ENCODE assay signal across 26 cellular contexts in genomic region chr11:12408156-12408770, GRCh38. TPM values are rescaled to one million over a fixed set of nuclear protein-coding genes. Genes with fewer than 3 reads are reported as not detected.
DNase-seq lines count a peak whose midpoint lies in the region; ATAC-seq and TF ChIP-seq lines count a peak whose summit lies in the region.
"Had no signal": no experiment of that assay in that cellular context is flagged by ENCODE, and none has a peak within 500 bp of the region (broad histone marks: within the 10 kb centered on the region; RNA-seq: fewer than 3 reads in every experiment).

No MANE protein-coding gene starts in this region.

- peaks cover 34% of the 10 kb centered on the region for H4K20me1 ChIP-seq in IMR-90 (ENCODE audit: insufficient read depth, low read length)

- H2AK5ac ChIP-seq in IMR-90 (ENCODE audit: low read depth, low read length) (peak overlapping the region; percentile 68; the same call in 1 of the 2 replicates), neuronal stem cell (ENCODE audit: low read depth, low read length) (no peak overlapping the region)

- no peak overlapping the region for H3K56ac ChIP-seq in IMR-90 (ENCODE audit: extremely low read depth, insufficient read depth, low read length)

- H3K23ac ChIP-seq in IMR-90 (ENCODE audit: low read depth, low read length) (peak overlapping the region; percentile 41), neuronal stem cell (ENCODE audit: low read depth, low read length, poor library complexity) (no peak overlapping the region)

- H3K4me3 ChIP-seq in IMR-90 (ENCODE audit: insufficient read depth, low read depth, low read length), result no peak overlapping the region
- H3K4me3 ChIP-seq in esophagus squamous epithelium, result no peak overlapping the region
- H3K4me3 ChIP-seq in neuronal stem cell (ENCODE audit: low read length in 2 of 2), result no peak overlapping the region
- no peak overlapping the region for H3K4me3 ChIP-seq in tibial artery
- no peak overlapping the region for H3K4me3 ChIP-seq in mucosa of descending colon
- H3K4me3 ChIP-seq: GM12878 had no signal

- H3K27ac ChIP-seq in IMR-90 (ENCODE audit: insufficient read depth, low read length), result peak overlapping the region; percentile 43; the same call in 1 of the 2 replicates
- peak overlapping the region; percentile 45 to 94 (median 87) for H3K27ac ChIP-seq in esophagus squamous epithelium
- no peak overlapping the region for H3K27ac ChIP-seq in neuronal stem cell (replicated peaks; ENCODE audit: low read length)
- peak overlapping the region; percentile 76 to 83 for H3K27ac ChIP-seq in tibial artery
- H3K27ac ChIP-seq: brain microvascular endothelial cell, neutrophil had no signal

- H4K91ac ChIP-seq in IMR-90 (ENCODE audit: insufficient read depth, low read depth, low read length), result 0 out of 2 replicates have a peak overlapping the region, but pooled peaks have one; percentile 45
- no peak overlapping the region for H4K91ac ChIP-seq in neuronal stem cell (ENCODE audit: low read depth, low read length, poor library complexity)

- WGBS in IMR-90 (ENCODE audit: extremely low coverage in 2 of 2, insufficient read length in 1 of 2), 2 experiments, result 60% methylated on average over 1 of the region's 4 CpGs; no CpG with 5 or more reads in 1 of the 2 experiments
- WGBS in esophagus squamous epithelium, 2 donors, result 65 to 82% methylated on average over 3 of the region's 4 CpGs
- no CpG with 5 or more reads among the region's 4 CpGs for WGBS in neuronal stem cell (ENCODE audit: extremely low coverage in 2 of 2, insufficient read length in 2 of 2, insufficient replicate concordance in 1 of 2), 2 donors

- no peak for TF ChIP-seq CTCF in IMR-90 (conservative IDR thresholded peaks at IDR 0.05; ENCODE audit: low read depth, low read length)
- no peak for TF ChIP-seq CTCF in esophagus squamous epithelium (IDR thresholded peaks at IDR 0.05)
- TF ChIP-seq CTCF in tibial artery (IDR thresholded peaks at IDR 0.05), result no peak
- TF ChIP-seq CTCF in mucosa of descending colon (IDR thresholded peaks at IDR 0.05), result no peak

- H4K5ac ChIP-seq in IMR-90 (ENCODE audit: low read depth, low read length), result no peak overlapping the region

- intact Hi-C loops in IMR-90 (cut with micrococcal nuclease), result no loop called here
- intact Hi-C loops in esophagus squamous epithelium (cut with DNase I), result no loop called here
- intact Hi-C loops in tibial artery (cut with DNase I; ENCODE audit: low total_unique reads), result no loop called here
- intact Hi-C loops in mucosa of descending colon (cut with DNase I, micrococcal nuclease), result no loop called here

- H3K18ac ChIP-seq in IMR-90 (ENCODE audit: low read depth, low read length), result peak overlapping the region; percentile 18; the same call in 1 of the 2 replicates
- H3K18ac ChIP-seq in neuronal stem cell (ENCODE audit: low read length), result peak overlapping the region; percentile 2

- H3K4ac ChIP-seq in IMR-90 (ENCODE audit: low read depth, low read length) (peak overlapping the region; percentile 62), neuronal stem cell (ENCODE audit: low read length) (no peak overlapping the region)

- CTCF ChIA-PET in IMR-90 (lab: Yijun Ruan, JAX), result no interaction called here

- no TSS peak for BruUV-seq in IMR-90 (replicated peaks; lab: Mats Ljungman, UMichigan)

- no peak overlapping the region for H3K9ac ChIP-seq in IMR-90 (ENCODE audit: low read depth, low read length)
- no peak overlapping the region for H3K9ac ChIP-seq in neuronal stem cell (ENCODE audit: low read depth, low read length, poor library complexity)

- H2BK20ac ChIP-seq in IMR-90 (ENCODE audit: low read depth, low read length), result 0 out of 2 replicates have a peak overlapping the region, but pooled peaks have one; percentile 15

- H3K9me3 ChIP-seq in IMR-90 (ENCODE audit: control insufficient read depth, insufficient read depth, low read length) (no peaks in the 10 kb centered on the region), esophagus squamous epithelium (no peaks in the 10 kb centered on the region), neuronal stem cell (replicated peaks in 1 of 2; ENCODE audit: control insufficient read depth in 2 of 2, insufficient read depth in 1 of 2, low read depth in 1 of 2, low read length in 2 of 2) (no peaks in the 10 kb centered on the region), tibial artery (no peaks in the 10 kb centered on the region), mucosa of descending colon (no peaks in the 10 kb centered on the region)
- H3K9me3 ChIP-seq: BE2C, neutrophil had no signal

- peak overlapping the region; percentile 42; the same call in 1 of the 3 replicates for H2BK15ac ChIP-seq in IMR-90 (ENCODE audit: low read depth, low read length)
- no peak overlapping the region for H2BK15ac ChIP-seq in neuronal stem cell (ENCODE audit: low read length)

- POLR2A ChIA-PET in IMR-90 (lab: Charles Lee; ENCODE audit: unreplicated experiment), result no interaction called here

- no peak overlapping the region for H3K4me2 ChIP-seq in IMR-90 (ENCODE audit: low read depth, low read length)
- H3K4me2 ChIP-seq in neuronal stem cell (ENCODE audit: insufficient read depth, low read length, poor library complexity, severe bottlenecking), result no peak overlapping the region

- H3K14ac ChIP-seq in IMR-90 (replicated peaks; ENCODE audit: low read depth, low read length) (0 out of 2 replicates have a peak overlapping the region, but pooled peaks have one; percentile 40), neuronal stem cell (ENCODE audit: low read length) (no peak overlapping the region)

- H3K9me1 ChIP-seq in IMR-90 (ENCODE audit: insufficient read depth, low read length), result peaks cover 29% of the 10 kb centered on the region

- H3K36me3 ChIP-seq in IMR-90 (ENCODE audit: control insufficient read depth, insufficient read depth, low read length) (no peaks in the 10 kb centered on the region), esophagus squamous epithelium (no peaks in the 10 kb centered on the region), neuronal stem cell (replicated peaks in 1 of 2; ENCODE audit: control insufficient read depth in 2 of 2, insufficient read depth in 2 of 2, low read length in 2 of 2) (no peaks in the 10 kb centered on the region), tibial artery (no peaks in the 10 kb centered on the region), mucosa of descending colon (ENCODE audit: low read depth) (no peaks in the 10 kb centered on the region)
- H3K36me3 ChIP-seq: BE2C, brain microvascular endothelial cell, neutrophil had no signal

- TF ChIP-seq POLR2A in IMR-90 (IDR thresholded peaks at IDR 0.05; ENCODE audit: low read depth, low read length) (no peak), esophagus squamous epithelium (IDR thresholded peaks at IDR 0.05) (no peak)

- H4K8ac ChIP-seq in IMR-90 (ENCODE audit: low read depth in 2 of 2, low read length in 2 of 2) (peak overlapping the region in 1 of 2 experiments; percentile 49; a peak in 2 of 4 replicates), neuronal stem cell (ENCODE audit: low read depth, low read length) (no peak overlapping the region)

- H2AFZ ChIP-seq in IMR-90 (replicated peaks; ENCODE audit: low read length, poor library complexity) (no peak overlapping the region), neuronal stem cell (ENCODE audit: low read length) (no peak overlapping the region)

- H3K79me1 ChIP-seq in IMR-90 (ENCODE audit: low read depth in 1 of 2, low read length in 2 of 2) (peaks cover 35 to 85% of the 10 kb centered on the region in 2 experiments), neuronal stem cell (ENCODE audit: low read depth, low read length) (no peaks in the 10 kb centered on the region)

- no peak overlapping the region for H2BK12ac ChIP-seq in neuronal stem cell (ENCODE audit: low read length)

- in situ Hi-C loops in IMR-90 (cut with MboI; ENCODE audit: low sequenced_read_pairs), result no loop called here

- no peaks in the 10 kb centered on the region for H3K27me3 ChIP-seq in IMR-90 (ENCODE audit: control insufficient read depth, insufficient read depth, low read length)
- no peaks in the 10 kb centered on the region for H3K27me3 ChIP-seq in esophagus squamous epithelium
- H3K27me3 ChIP-seq in neuronal stem cell (ENCODE audit: control insufficient read depth in 3 of 3, insufficient read depth in 3 of 3, low read depth in 1 of 3, low read length in 3 of 3), result no peaks in the 10 kb centered on the region
- no peaks in the 10 kb centered on the region for H3K27me3 ChIP-seq in tibial artery
- H3K27me3 ChIP-seq: BE2C, brain microvascular endothelial cell had no signal

- DNase-seq in IMR-90, result no peak
- DNase-seq in esophagus squamous epithelium (lab: John Stamatoyannopoulos, UW), result no peak
- no peak for DNase-seq in neuronal stem cell (ENCODE audit: low spot score)
- DNase-seq in tibial artery, result no peak
- no peak for DNase-seq in activated CD4-positive, CD25-positive, alpha-beta regulatory T cell treated with anti-CD3 and anti-CD28 coated beads, Interleukin-2, amount 50 U/mL, for 72 hours
- no peak for DNase-seq in NCI-H526 treated with DMSO at 0.1 percent for 48 hours (lab: John Stamatoyannopoulos, UW)
- no peak for DNase-seq in NCI-H2196 treated with DMSO at 0.1 percent for 48 hours (lab: John Stamatoyannopoulos, UW; ENCODE audit: unreplicated experiment)
- DNase-seq in mucosa of descending colon, result no peak
- DNase-seq: activated CD4-positive, alpha-beta memory T cell treated with anti-CD3 and anti-CD28 coated beads, Interleukin-2, amount 10 ng/mL, durations not matched to agents 7 days and 5 days; activated CD4-positive, alpha-beta T cell treated with anti-CD3 and anti-CD28 coated beads for 1 hour; activated CD8-positive, alpha-beta memory T cell treated with anti-CD3 and anti-CD28 coated beads, Interleukin-2, amount 50 U/mL, for 4 hours; activated naive CD4-positive, alpha-beta T cell treated with anti-CD3 and anti-CD28 coated beads, Interleukin-2, amount 10 ng/mL, durations not matched to agents 7 days and 5 days; BE2C; brain microvascular endothelial cell; CD8-positive, alpha-beta memory T cell; DMS 273 treated with DMSO at 0.1 percent for 48 hours; EL; hypothalamus; left cardiac atrium; NCI-H1417; NCI-H2029 treated with DMSO at 0.1 percent for 48 hours; NCI-H774; SIG-M5; stimulated activated CD4-positive, alpha-beta T cell treated with anti-CD3 and anti-CD28 coated beads, Interleukin-4, amount 100 ng/mL, for 24 hours had no signal

- dilution Hi-C loops in IMR-90 (cut with HindIII; ENCODE audit: low sequenced_read_pairs, unreplicated experiment), result no loop called here

- no peak for TF ChIP-seq RAD21 in IMR-90 (IDR thresholded peaks at IDR 0.05; ENCODE audit: low read length)

- H2BK120ac ChIP-seq in IMR-90 (ENCODE audit: low read depth, low read length), result peak overlapping the region; percentile 26
- H2BK120ac ChIP-seq in neuronal stem cell (ENCODE audit: low read depth, low read length), result no peak overlapping the region

- H2AK9ac ChIP-seq in IMR-90 (replicated peaks; ENCODE audit: low read depth, low read length, poor library complexity), result peak overlapping the region; percentile 29

- H3K4me1 ChIP-seq in IMR-90 (ENCODE audit: control insufficient read depth, insufficient read depth, low read length) (peaks cover 49% of the 10 kb centered on the region), esophagus squamous epithelium (peaks cover 0 to 79% (median 20%) of the 10 kb centered on the region in 3 donors), neuronal stem cell (ENCODE audit: control insufficient read depth in 2 of 2, insufficient read depth in 1 of 2, low read depth in 1 of 2, low read length in 2 of 2) (peaks cover 0 to 4% of the 10 kb centered on the region in 2 donors), tibial artery (peaks cover 0 to 86% (median 66%) of the 10 kb centered on the region in 4 donors), mucosa of descending colon (ENCODE audit: low read depth) (peaks cover 5% of the 10 kb centered on the region)

- H2BK5ac ChIP-seq in IMR-90 (ENCODE audit: low read depth, low read length, poor library complexity, severe bottlenecking) (peak overlapping the region; percentile 21), neuronal stem cell (ENCODE audit: low read length) (no peak overlapping the region)

- no peak for ATAC-seq in IMR-90 (ENCODE audit: low read depth)
- ATAC-seq in mucosa of descending colon, result no peak
- ATAC-seq: GM12878, left cardiac atrium had no signal

RNA-seq across cellular contexts. Expression of gene PARVA, which starts 30.9 kb away (rescaled TPM):
- 65.2 and 65.8 TPM in 2 replicates for total RNA-seq in IMR-90 (2012; rRNA removed)
- polyA plus RNA-seq in IMR-90 (2012; rRNA removed), result 68.9 and 80.2 TPM in 2 replicates
- polyA plus RNA-seq in IMR-90 (2012; cell fraction: cytosol; rRNA removed), result 30.2 and 37.0 TPM in 2 replicates
- polyA plus RNA-seq in IMR-90 (2012; cell fraction: nucleus; rRNA removed; ENCODE audit: low replicate concordance), result 13.5 and 44.5 TPM in 2 replicates
- total RNA-seq in esophagus squamous epithelium, result 10 to 100 TPM in 3 of 4 donors, 1 to 10 TPM in 1; 8.6 to 66.9 (median 16.2) TPM
- polyA plus RNA-seq in neuronal stem cell (2013, experiment 1 of 2), result 15.6 TPM
- polyA plus RNA-seq in neuronal stem cell (2013, experiment 2 of 2), result 15.7 TPM
- total RNA-seq in mucosa of descending colon, result 100 to 1,000 TPM in 1 of 3 donors, 10 to 100 TPM in 2; 55.7 to 191 (median 57.1) TPM
